8 cellular contexts compared by ENCODE assay signal in genomic region chr21:37207441-37208009, GRCh38. TPM values are rescaled to one million over a fixed set of nuclear protein-coding genes. Genes with fewer than 3 reads are reported as not detected.
DNase-seq lines count a peak whose midpoint lies in the region; ATAC-seq and TF ChIP-seq lines count a peak whose summit lies in the region.

No MANE protein-coding gene starts in this region.

- no peak overlapping the region for H3K4me3 ChIP-seq in cardiac fibroblast (replicated peaks in 1 of 2; ENCODE audit: low read depth in 2 of 2, low read length in 2 of 2)

- peak; percentile 61 for ATAC-seq in GM21786 (IDR thresholded peaks at IDR 0.05; ENCODE audit: unreplicated experiment)

- peaks cover 27% of the 10 kb centered on the region for H3K4me1 Mint-ChIP-seq in neural crest cell

- DNase-seq in NCI-H82 (lab: John Stamatoyannopoulos, UW) (peak; percentile 16), NCI-H82 treated with DMSO at 0.1 percent for 48 hours (lab: John Stamatoyannopoulos, UW; ENCODE audit: unreplicated experiment) (no peak), M059J (ENCODE audit: low read depth) (peak; percentile 81), cardiac fibroblast (ENCODE audit: low read depth in 2 of 2) (peak; percentile 32 to 36), neural crest cell (ENCODE audit: low read depth, low spot score) (no peak), SIG-M5 (lab: John Stamatoyannopoulos, UW) (no peak)
- DNase-seq in effector CD4-positive, alpha-beta T cell = no peak

- H3K9me3 Mint-ChIP-seq in neural crest cell = peaks cover 13% of the 10 kb centered on the region

- H3K4me3 Mint-ChIP-seq in neural crest cell = peak overlapping the region; percentile 61

- peaks cover 34% of the 10 kb centered on the region for H3K36me3 Mint-ChIP-seq in neural crest cell (ENCODE audit: low read depth)

- H3K27me3 Mint-ChIP-seq in neural crest cell (ENCODE audit: low read depth) = peaks cover 7% of the 10 kb centered on the region

- no peak overlapping the region for H3K27ac Mint-ChIP-seq in neural crest cell (ENCODE audit: unreplicated experiment)

- no peak for TF ChIP-seq CTCF in cardiac fibroblast (IDR thresholded peaks at IDR 0.05; ENCODE audit: low read depth, low read length)
- no peak for TF ChIP-seq CTCF in neural crest cell (conservative IDR thresholded peaks at IDR 0.05)

RNA-seq across cellular contexts. Expression of gene VPS26C, which starts 59.6 kb away (rescaled TPM):
- 83.7 and 130 TPM in 2 replicates for total RNA-seq in M059J (2014; rRNA removed; shearing (Covaris generic))
- total RNA-seq in neural crest cell = 41.1 and 43.5 TPM in 2 replicates

Comparison
In these comparisons a context has a peak if more than half of its experiments do, and no peak if none do; other contexts are left out.
1. DNase-seq: peak in NCI-H82 (single experiment), M059J (single experiment) and cardiac fibroblast (2 of 2); none in NCI-H82 treated with DMSO at 0.1 percent for 48 hours (single experiment), neural crest cell (single experiment), effector CD4-positive, alpha-beta T cell (single experiment) and SIG-M5 (single experiment).